Comparison of ENCODE assay signal across 2 cellular contexts in the genomic region with DNA sequence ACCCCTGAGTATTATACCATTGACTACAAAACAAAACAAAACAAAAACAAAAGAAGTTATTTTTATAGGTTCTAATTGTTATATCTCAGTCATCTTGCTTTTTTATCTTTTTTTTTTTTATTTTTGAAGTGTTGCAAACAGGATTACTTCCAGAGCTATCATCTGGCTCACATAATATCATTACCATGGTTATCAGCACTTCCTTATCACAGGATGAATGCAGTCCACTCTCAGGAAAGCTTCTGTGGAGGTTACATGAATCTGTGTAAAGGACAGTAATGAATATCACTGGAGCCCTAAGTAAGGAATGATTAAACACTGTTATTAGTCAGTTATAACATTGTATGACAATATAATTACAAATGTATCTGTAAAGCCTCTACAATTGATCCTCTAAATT.
TF ChIP-seq lines count a peak whose summit lies in the region.

No MANE protein-coding gene starts in this region.

TF ChIP-seq in GM23338, 12 proteins besides CTCF, POLR2A, EP300 and RAD21 (continued from another document):
- no peak for TF ChIP-seq ZNF462 (CRISPR knock-in tag; IDR thresholded peaks at IDR 0.05)
- no peak for TF ChIP-seq ZNF331 (CRISPR knock-in tag; IDR thresholded peaks at IDR 0.05; ENCODE audit: low read depth)
- no peak for TF ChIP-seq EZH2 (IDR thresholded peaks at IDR 0.05; ENCODE audit: low read depth, unreplicated experiment)
- TF ChIP-seq STAT1 (IDR thresholded peaks at IDR 0.05; ENCODE audit: unreplicated experiment): no peak
- no peak for TF ChIP-seq EZH2phosphoT487 (IDR thresholded peaks at IDR 0.05; ENCODE audit: unreplicated experiment)
- TF ChIP-seq NANOG (IDR thresholded peaks at IDR 0.05; ENCODE audit: borderline replicate concordance): no peak
- TF ChIP-seq, protein P1, sequence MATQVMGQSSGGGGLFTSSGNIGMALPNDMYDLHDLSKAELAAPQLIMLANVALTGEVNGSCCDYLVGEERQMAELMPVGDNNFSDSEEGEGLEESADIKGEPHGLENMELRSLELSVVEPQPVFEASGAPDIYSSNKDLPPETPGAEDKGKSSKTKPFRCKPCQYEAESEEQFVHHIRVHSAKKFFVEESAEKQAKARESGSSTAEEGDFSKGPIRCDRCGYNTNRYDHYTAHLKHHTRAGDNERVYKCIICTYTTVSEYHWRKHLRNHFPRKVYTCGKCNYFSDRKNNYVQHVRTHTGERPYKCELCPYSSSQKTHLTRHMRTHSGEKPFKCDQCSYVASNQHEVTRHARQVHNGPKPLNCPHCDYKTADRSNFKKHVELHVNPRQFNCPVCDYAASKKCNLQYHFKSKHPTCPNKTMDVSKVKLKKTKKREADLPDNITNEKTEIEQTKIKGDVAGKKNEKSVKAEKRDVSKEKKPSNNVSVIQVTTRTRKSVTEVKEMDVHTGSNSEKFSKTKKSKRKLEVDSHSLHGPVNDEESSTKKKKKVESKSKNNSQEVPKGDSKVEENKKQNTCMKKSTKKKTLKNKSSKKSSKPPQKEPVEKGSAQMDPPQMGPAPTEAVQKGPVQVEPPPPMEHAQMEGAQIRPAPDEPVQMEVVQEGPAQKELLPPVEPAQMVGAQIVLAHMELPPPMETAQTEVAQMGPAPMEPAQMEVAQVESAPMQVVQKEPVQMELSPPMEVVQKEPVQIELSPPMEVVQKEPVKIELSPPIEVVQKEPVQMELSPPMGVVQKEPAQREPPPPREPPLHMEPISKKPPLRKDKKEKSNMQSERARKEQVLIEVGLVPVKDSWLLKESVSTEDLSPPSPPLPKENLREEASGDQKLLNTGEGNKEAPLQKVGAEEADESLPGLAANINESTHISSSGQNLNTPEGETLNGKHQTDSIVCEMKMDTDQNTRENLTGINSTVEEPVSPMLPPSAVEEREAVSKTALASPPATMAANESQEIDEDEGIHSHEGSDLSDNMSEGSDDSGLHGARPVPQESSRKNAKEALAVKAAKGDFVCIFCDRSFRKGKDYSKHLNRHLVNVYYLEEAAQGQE (IDR thresholded peaks at IDR 0.05; ENCODE audit: unreplicated experiment): no peak
- no peak for TF ChIP-seq POLR2AphosphoS5 (IDR thresholded peaks at IDR 0.05; ENCODE audit: low read depth)
- TF ChIP-seq JUNB (IDR thresholded peaks at IDR 0.05; ENCODE audit: unreplicated experiment): no peak

TF ChIP-seq in SK-N-SH treated with all-trans-retinoic acid at 6 μM for 48 hours, 23 proteins besides CTCF, POLR2A, EP300 and RAD21 (continued from another document):
- peak; percentile 78 for TF ChIP-seq TSHZ2 (CRISPR knock-in tag; IDR thresholded peaks at IDR 0.05)
